In the genomic region with DNA sequence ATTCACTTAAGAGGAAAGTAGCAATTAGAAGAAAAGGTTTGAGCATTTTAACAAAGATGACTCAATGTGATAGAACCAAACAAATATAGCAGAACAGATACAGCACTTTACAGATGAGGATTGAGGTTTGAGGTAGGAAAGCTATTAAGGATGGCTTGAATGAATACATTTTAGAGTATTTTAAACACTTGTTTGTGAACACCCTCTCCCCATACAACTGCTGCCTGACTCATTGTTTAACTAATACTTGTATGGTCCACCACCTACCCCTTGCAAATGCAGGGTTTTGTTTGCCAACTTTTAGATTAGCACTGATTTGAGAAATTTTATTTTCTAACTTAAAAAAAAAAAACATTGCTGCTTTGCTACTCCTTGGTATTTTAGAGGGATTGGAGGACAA, we compare ENCODE assay signal across 34 cellular contexts.
"Had no signal": no experiment of that assay in that cellular context is flagged by ENCODE, and none has a peak within 500 bp of the region (broad histone marks: within the 10 kb centered on the region; RNA-seq: fewer than 3 reads in every experiment).

No MANE protein-coding gene starts in this region.

- H3K9ac ChIP-seq: KMS-11 had no signal

- H3K27me3 ChIP-seq: MG63 had no signal

- H3K36me3 ChIP-seq: MG63 had no signal

- DNase-seq: Karpas-422, Kasumi-1, MG63, MM.1S, MV-4-11, NCI-H1048, NCI-H1092, NCI-H1092 treated with DMSO at 0.1 percent for 48 hours, NCI-H1105, NCI-H1105 treated with DMSO at 0.1 percent for 48 hours, NCI-H1417, NCI-H1417 treated with DMSO at 0.1 percent for 48 hours, NCI-H1436, NCI-H1436 treated with DMSO at 0.1 percent for 48 hours, NCI-H146, NCI-H1694, NCI-H1694 treated with DMSO at 0.1 percent for 48 hours, NCI-H187, NCI-H187 treated with DMSO at 0.1 percent for 48 hours, NCI-H1930, NCI-H2029, NCI-H2029 treated with DMSO at 0.1 percent for 48 hours, NCI-H2081, NCI-H2081 treated with DMSO at 0.1 percent for 48 hours, NCI-H2107, NCI-H2171, NCI-H2171 treated with DMSO at 0.1 percent for 48 hours, NCI-H2227 treated with DMSO at 0.1 percent for 48 hours, NCI-H226, NCI-H345, NCI-H446, NCI-H446 treated with DMSO at 0.1 percent for 48 hours, NCI-H510A had no signal

- H3K4me2 ChIP-seq: KMS-11 had no signal

- H3K4me3 ChIP-seq: MG63 had no signal

- H3K27ac ChIP-seq: KMS-11 had no signal

- H3K9me3 ChIP-seq: MG63 had no signal
